31 cellular contexts compared by ENCODE assay signal in the genomic region with DNA sequence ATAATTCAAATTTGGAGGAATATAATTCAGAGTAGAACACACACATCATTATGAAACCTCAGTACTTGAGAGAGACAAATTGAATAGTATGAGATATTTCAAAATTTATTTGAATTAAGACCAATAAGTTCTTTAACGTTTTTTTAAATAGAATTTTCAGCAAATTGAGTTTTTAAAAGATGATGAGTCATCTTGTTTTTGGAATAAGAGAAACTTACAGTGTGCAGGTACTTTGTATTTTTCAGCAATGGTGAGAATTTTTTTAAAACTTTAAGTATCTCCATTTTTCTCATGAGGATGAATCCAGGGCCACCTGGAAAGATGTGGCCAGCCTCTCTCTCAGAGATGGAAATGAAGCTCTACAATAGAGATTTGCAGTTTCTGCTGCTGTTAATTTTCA.
"Had no signal": no experiment of that assay in that cellular context is flagged by ENCODE, and none has a peak within 500 bp of the region (broad histone marks: within the 10 kb centered on the region; RNA-seq: fewer than 3 reads in every experiment).

No MANE protein-coding gene starts in this region.

- H3K27ac ChIP-seq: neural progenitor cell, ovary, parathyroid adenoma, psoas muscle, skin epidermis, spleen, suprapubic skin, testis, tibial artery, transverse colon, upper lobe of right lung, uterus had no signal

- H2AFZ ChIP-seq: neural progenitor cell, parathyroid adenoma had no signal

- H3K4me2 ChIP-seq: neural progenitor cell, smooth muscle cell had no signal

- H3K27me3 Mint-ChIP-seq: progenitor cell of endocrine pancreas; stimulated activated memory B cell treated with anti-CD40 and anti-IgM and Interleukin-4, amounts not matched to agents 10 μg/mL and 1 μg/mL and 100 μg/mL, for 72 hours; stimulated activated naive CD8-positive, alpha-beta T cell treated with anti-CD3 and anti-CD28 coated beads, Interleukin-15, amount 100 ng/mL, for 72 hours; type B pancreatic cell had no signal

- H3K79me2 ChIP-seq: parathyroid adenoma had no signal

- H3K36me3 Mint-ChIP-seq: neural progenitor cell; stimulated activated memory B cell treated with anti-CD40 and anti-IgM and Interleukin-4, amounts not matched to agents 10 μg/mL and 1 μg/mL and 100 μg/mL, for 72 hours; type B pancreatic cell had no signal

- H3K4me3 Mint-ChIP-seq: natural killer cell; nephron; neural progenitor cell; stimulated activated memory B cell treated with anti-CD40 and anti-IgM and Interleukin-4, amounts not matched to agents 10 μg/mL and 1 μg/mL and 100 μg/mL, for 72 hours; stimulated activated naive CD8-positive, alpha-beta T cell treated with anti-CD3 and anti-CD28 coated beads, Interleukin-15, amount 100 ng/mL, for 72 hours; type B pancreatic cell had no signal

- H3K9me3 ChIP-seq: ovary, psoas muscle, suprapubic skin, testis, tibial artery, transverse colon, upper lobe of right lung, uterus had no signal

- H3K36me3 ChIP-seq: neural progenitor cell, ovary, spleen, suprapubic skin, tibial artery, transverse colon, upper lobe of right lung, uterus had no signal

- ATAC-seq: natural killer cell; psoas muscle; right cardiac atrium; sciatic nerve; stimulated activated memory B cell treated with anti-CD40 and anti-IgM and Interleukin-4, amounts not matched to agents 10 μg/mL and 1 μg/mL and 100 μg/mL, for 72 hours; stimulated activated naive CD8-positive, alpha-beta T cell treated with anti-CD3 and anti-CD28 coated beads, Interleukin-15, amount 100 ng/mL, for 72 hours; stimulated activated naive CD8-positive, alpha-beta T cell treated with anti-CD3 and anti-CD28 coated beads, Interleukin-15, Interleukin-2, amounts not matched to agents 100 U/mL and 50 U/mL, for 24 hours; upper lobe of right lung had no signal

- H3K27me3 ChIP-seq: neural progenitor cell, ovary, spleen, suprapubic skin, testis, tibial artery, transverse colon, upper lobe of right lung, uterus had no signal

- DNase-seq: natural killer cell; occipital lobe; ovary; posterior cingulate gyrus; psoas muscle; right cardiac atrium; spleen; stimulated activated CD4-positive, alpha-beta T cell treated with anti-CD3 and anti-CD28 coated beads, Interleukin-12 subunit alpha, Interleukin-12 subunit beta, amount 100 ng/mL, for 4 hours; stimulated activated CD4-positive, alpha-beta T cell treated with anti-CD3 and anti-CD28 coated beads, Interleukin-1b, Interleukin-23, amount 100 ng/mL, for 48 hours; stimulated activated CD4-positive, alpha-beta T cell treated with anti-CD3 and anti-CD28 coated beads, Interleukin-4, amount 100 ng/mL, for 1 hour; stimulated activated CD4-positive, alpha-beta T cell treated with anti-CD3 and anti-CD28 coated beads, Interleukin-4, amount 100 ng/mL, for 4 hours; stimulated activated CD8-positive, alpha-beta memory T cell treated with anti-CD3 and anti-CD28 coated beads, Interleukin-4, amount 100 ng/mL, for 48 hours; stimulated activated naive CD4-positive, alpha-beta T cell; stimulated activated naive CD8-positive, alpha-beta T cell treated with anti-CD3 and anti-CD28 coated beads, Interleukin-15, amount 100 ng/mL, for 72 hours; stimulated activated naive CD8-positive, alpha-beta T cell treated with anti-CD3 and anti-CD28 coated beads, Interleukin-15, Interleukin-2, amounts not matched to agents 100 U/mL and 50 U/mL, for 24 hours; substantia nigra; testis; tibial artery; transverse colon; upper lobe of right lung; uterus had no signal

- H3K9me3 Mint-ChIP-seq: nephron, neural progenitor cell, type B pancreatic cell had no signal

- H3K9ac ChIP-seq: neural progenitor cell, parathyroid adenoma had no signal

- H3K4me3 ChIP-seq: neural progenitor cell, ovary, psoas muscle, skin epidermis, smooth muscle cell, spleen, suprapubic skin, testis, tibial artery, transverse colon, upper lobe of right lung, uterus had no signal

- H3K4me1 ChIP-seq: neural progenitor cell, parathyroid adenoma, psoas muscle, spleen, suprapubic skin, testis, tibial artery, transverse colon, upper lobe of right lung, uterus had no signal

- H3K27ac Mint-ChIP-seq: natural killer cell; nephron; neural progenitor cell; progenitor cell of endocrine pancreas; stimulated activated memory B cell treated with anti-CD40 and anti-IgM and Interleukin-4, amounts not matched to agents 10 μg/mL and 1 μg/mL and 100 μg/mL, for 72 hours; stimulated activated naive CD8-positive, alpha-beta T cell treated with anti-CD3 and anti-CD28 coated beads, Interleukin-15, amount 100 ng/mL, for 72 hours; type B pancreatic cell had no signal

- H3K4me1 Mint-ChIP-seq: natural killer cell; nephron; stimulated activated memory B cell treated with anti-CD40 and anti-IgM and Interleukin-4, amounts not matched to agents 10 μg/mL and 1 μg/mL and 100 μg/mL, for 72 hours; stimulated activated naive CD8-positive, alpha-beta T cell treated with anti-CD3 and anti-CD28 coated beads, Interleukin-15, amount 100 ng/mL, for 72 hours had no signal
